In the genomic region with DNA sequence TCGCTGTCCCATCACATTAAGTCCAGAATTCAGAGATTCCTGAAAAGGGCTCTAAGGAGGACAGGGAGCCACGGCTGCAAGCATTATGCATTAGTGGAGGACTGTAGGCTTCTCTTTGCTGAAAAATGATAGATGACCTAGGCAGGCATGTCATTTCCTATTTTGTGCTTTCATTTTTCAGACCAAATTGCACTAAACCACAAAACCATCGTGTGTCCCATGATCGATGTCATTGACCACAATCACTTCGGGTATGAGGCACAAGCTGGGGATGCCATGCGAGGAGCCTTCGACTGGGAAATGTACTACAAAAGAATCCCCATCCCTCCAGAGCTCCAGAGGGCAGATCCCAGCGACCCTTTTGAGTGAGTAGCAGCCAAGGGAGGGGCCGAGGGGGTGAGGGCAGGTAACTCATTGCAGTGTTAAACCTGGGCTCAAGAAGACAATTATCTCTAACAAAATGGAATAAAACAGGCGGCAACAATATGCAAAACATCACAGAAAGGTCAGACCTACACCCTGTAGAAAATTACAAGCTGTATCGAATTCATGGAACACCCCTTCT, we compare ENCODE assay signal across 9 cellular contexts.
A peak's percentile ranks its signal among the peaks of the same experiment; 100 is the strongest.
DNase-seq lines count a peak whose midpoint lies in the region; ATAC-seq lines count a peak whose summit lies in the region.
"Had no signal": no experiment of that assay in that cellular context is flagged by ENCODE, and none has a peak within 500 bp of the region (broad histone marks: within the 10 kb centered on the region; RNA-seq: fewer than 3 reads in every experiment).

No MANE protein-coding gene starts in this region.

- ATAC-seq in GM18907 (IDR thresholded peaks at IDR 0.05; ENCODE audit: unreplicated experiment) (peak; percentile 95), GM21825 (IDR thresholded peaks at IDR 0.05; ENCODE audit: unreplicated experiment) (peak; percentile 92), HG03442 (IDR thresholded peaks at IDR 0.05; ENCODE audit: unreplicated experiment) (peak; percentile 89), Right ventricle myocardium superior (ENCODE audit: poor library complexity) (no peak)

- DNase-seq in kidney tubule cell (ENCODE audit: low spot score) (peak; percentile 62), RKO (ENCODE audit: low spot score) (no peak), Right ventricle myocardium superior (no peak), GM19240 (ENCODE audit: insufficient read length, low spot score) (no peak)
- DNase-seq in stimulated activated CD4-positive, alpha-beta T cell treated with anti-CD3 and anti-CD28 coated beads, Interleukin-1b, Interleukin-23, amount 100 ng/mL, for 48 hours, result no peak
- DNase-seq: DMS79 treated with DMSO at 0.1 percent for 48 hours had no signal

- intact Hi-C loops in Right ventricle myocardium superior (cut with DNase I), result no loop called here
